Comparison of ENCODE assay signal across 5 cellular contexts in the genomic region with DNA sequence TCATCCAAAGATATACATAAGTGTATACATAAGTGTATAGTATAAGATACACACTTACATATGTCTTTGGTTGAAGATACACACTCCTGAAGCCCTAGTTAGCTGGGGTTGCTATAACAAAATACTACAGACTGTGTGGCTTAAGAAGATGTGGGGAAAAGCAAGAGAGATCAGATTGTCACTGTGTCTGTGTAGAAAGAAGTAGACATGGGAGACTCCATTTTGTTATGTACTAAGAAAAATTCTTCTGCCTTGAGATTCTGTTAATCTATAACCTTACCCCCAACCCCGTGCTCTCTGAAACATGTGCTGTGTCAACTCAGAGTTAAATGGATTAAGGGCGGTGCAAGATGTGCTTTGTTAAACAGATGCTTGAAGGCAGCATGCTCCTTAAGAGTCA. TPM values are rescaled to one million over a fixed set of nuclear protein-coding genes. Genes with fewer than 3 reads are reported as not detected.
"Had no signal": no experiment of that assay in that cellular context is flagged by ENCODE, and none has a peak within 500 bp of the region (broad histone marks: within the 10 kb centered on the region; RNA-seq: fewer than 3 reads in every experiment).

No MANE protein-coding gene starts in this region.

RNA-seq across cellular contexts. Expression of gene ST6GAL1, which starts 37.3 kb away (rescaled TPM):
- total RNA-seq: GM23248 had no signal

RNA-seq across cellular contexts. Expression of gene ADIPOQ, which starts 50.6 kb away (rescaled TPM):
- total RNA-seq: GM23248, H1, HFFc6, HT1080 had no signal
- polyA plus RNA-seq: GM23248, H1, IgD-negative memory B cell had no signal
